1 cellular context compared by ENCODE assay signal in the genomic region with DNA sequence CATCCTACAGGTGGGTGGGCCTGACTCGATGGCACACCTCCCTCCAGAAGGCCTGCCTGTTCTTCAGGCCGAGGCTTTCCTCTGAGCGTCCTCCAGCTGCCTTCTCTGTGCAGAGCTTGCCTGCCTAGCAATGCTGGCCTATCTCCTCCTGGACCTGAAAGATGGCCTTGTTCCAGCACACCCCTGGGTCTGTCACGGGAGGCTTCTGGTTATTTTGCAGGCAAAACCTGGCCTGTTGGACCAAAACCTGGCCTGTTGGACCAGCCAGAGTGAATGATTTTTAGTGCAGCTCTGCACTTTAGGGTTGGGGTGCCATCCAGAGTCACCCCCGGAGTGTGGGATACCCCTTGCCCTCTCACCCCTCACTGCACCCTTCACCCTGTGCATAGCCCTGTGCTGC.
TF ChIP-seq lines count a peak whose summit lies in the region.

No MANE protein-coding gene starts in this region.

TF ChIP-seq in H1, 55 proteins besides CTCF, POLR2A, EP300 and RAD21 (continued from another document):
- TF ChIP-seq CHD7 (IDR thresholded peaks at IDR 0.05; ENCODE audit: insufficient replicate concordance, low read length) (no peak), TEAD4 (IDR thresholded peaks at IDR 0.05; ENCODE audit: low read depth, low read length) (no peak), SAP30 (IDR thresholded peaks at IDR 0.05; ENCODE audit: insufficient read depth, insufficient replicate concordance, low read length) (no peak), KDM5A (IDR thresholded peaks at IDR 0.05; ENCODE audit: low read length) (no peak), JUN (IDR thresholded peaks at IDR 0.05; ENCODE audit: low read depth, low read length) (no peak), CHD2 (IDR thresholded peaks at IDR 0.05; ENCODE audit: low read length) (no peak), CREB1 (IDR thresholded peaks at IDR 0.05) (no peak)
TF ChIP-seq in H1: peak in this region for 0.
